In the genomic region with DNA sequence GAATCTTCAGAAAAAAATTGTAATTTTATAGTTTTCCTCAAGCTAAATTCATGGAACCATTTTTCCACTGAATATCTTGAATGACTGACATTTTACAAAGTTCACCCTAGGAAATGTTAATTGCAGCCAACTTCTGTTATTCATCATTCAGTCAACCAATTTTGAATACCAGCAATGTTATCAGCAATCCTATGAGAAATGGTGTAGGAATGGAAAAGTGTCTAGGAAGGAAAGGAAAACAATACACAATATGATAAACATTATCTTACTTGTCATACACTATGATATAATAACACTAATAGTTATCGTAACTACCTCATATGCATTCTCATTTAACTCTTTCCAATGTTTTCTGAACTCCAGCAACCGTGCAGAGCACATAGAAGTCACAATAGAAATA, we compare ENCODE assay signal across 26 cellular contexts.
"Had no signal": no experiment of that assay in that cellular context is flagged by ENCODE, and none has a peak within 500 bp of the region (broad histone marks: within the 10 kb centered on the region; RNA-seq: fewer than 3 reads in every experiment).

No MANE protein-coding gene starts in this region.

- H3K36me3 Mint-ChIP-seq: activated naive CD4-positive, alpha-beta T cell treated with anti-CD3 and anti-CD28 coated beads, Interleukin-2, amount 50 U/mL, for 72 hours had no signal

- H3K9me3 Mint-ChIP-seq: activated CD4-positive, alpha-beta T cell treated with anti-CD3 and anti-CD28 coated beads, Interleukin-2, amount 10 ng/mL, durations not matched to agents 7 days and 5 days had no signal

- DNase-seq: activated CD4-positive, alpha-beta T cell treated with anti-CD3 and anti-CD28 coated beads, Interleukin-2, amount 10 ng/mL, durations not matched to agents 7 days and 5 days; activated CD4-positive, alpha-beta T cell treated with anti-CD3 and anti-CD28 coated beads, Interleukin-2, amount 50 U/mL, for 48 hours; activated CD8-positive, alpha-beta T cell treated with anti-CD3 and anti-CD28 coated beads, Interleukin-2, amount 10 ng/mL, durations not matched to agents 7 days and 5 days; activated gamma-delta T cell treated with Interleukin-2 at 50 U/mL for 16 hours; activated naive CD4-positive, alpha-beta T cell treated with anti-CD3 and anti-CD28 coated beads for 36 hours; activated T-cell treated with anti-CD3 and anti-CD28 coated beads, Interleukin-2, amount 50 U/mL, for 24 hours; adrenal gland; caudate nucleus; cerebellar nuclear complex; Karpas-422; KBM-7; NCI-H1048; NCI-H1105 treated with DMSO at 0.1 percent for 48 hours; NCI-H1436; NCI-H1694; NCI-H2029; NCI-H345; NCI-H524 treated with DMSO at 0.1 percent for 48 hours; NK-92 treated with Interleukin-12 subunit alpha and Interleukin-12 subunit beta, amount 100 ng/mL, for 24 hours; Right ventricle myocardium superior; SJCRH30 had no signal

- FAIRE-seq: TTC549 had no signal

- H3K4me3 Mint-ChIP-seq: activated CD4-positive, alpha-beta T cell treated with anti-CD3 and anti-CD28 coated beads, Interleukin-2, amount 10 ng/mL, durations not matched to agents 7 days and 5 days; activated CD8-positive, alpha-beta T cell treated with anti-CD3 and anti-CD28 coated beads, Interleukin-2, amount 10 ng/mL, durations not matched to agents 7 days and 5 days; activated naive CD4-positive, alpha-beta T cell treated with anti-CD3 and anti-CD28 coated beads for 36 hours; activated T-cell treated with anti-CD3 and anti-CD28 coated beads, Interleukin-2, amount 50 U/mL, for 24 hours; T-helper 1 cell treated with Interleukin-12 subunit alpha and Interleukin-12 subunit beta and Interleukin-4 antibody, amounts not matched to agents 30 μg/mL and 1 μg/mL, for 36 hours; T-helper 2 cell treated with Interferon-gamma antibody and Interleukin-4, amounts not matched to agents 5 μg/mL and 100 μg/mL, for 36 hours had no signal

- H3K4me3 ChIP-seq: adrenal gland, SJCRH30, SK-N-MC had no signal

- H3K9me3 ChIP-seq: adrenal gland, SJCRH30 had no signal

- H3K27ac Mint-ChIP-seq: activated CD4-positive, alpha-beta T cell treated with anti-CD3 and anti-CD28 coated beads, Interleukin-2, amount 10 ng/mL, durations not matched to agents 7 days and 5 days; activated CD8-positive, alpha-beta T cell treated with anti-CD3 and anti-CD28 coated beads, Interleukin-2, amount 10 ng/mL, durations not matched to agents 7 days and 5 days; activated naive CD4-positive, alpha-beta T cell treated with anti-CD3 and anti-CD28 coated beads for 36 hours; activated naive CD4-positive, alpha-beta T cell treated with anti-CD3 and anti-CD28 coated beads, Interleukin-2, amount 50 U/mL, for 72 hours; activated T-cell treated with anti-CD3 and anti-CD28 coated beads, Interleukin-2, amount 50 U/mL, for 24 hours; T-helper 1 cell treated with Interleukin-12 subunit alpha and Interleukin-12 subunit beta and Interleukin-4 antibody, amounts not matched to agents 30 μg/mL and 1 μg/mL, for 36 hours; T-helper 2 cell treated with Interferon-gamma antibody and Interleukin-4, amounts not matched to agents 5 μg/mL and 100 μg/mL, for 36 hours had no signal

- H3K27me3 ChIP-seq: adrenal gland had no signal

- H3K4me1 ChIP-seq: adrenal gland, SJCRH30 had no signal

- H3K4me1 Mint-ChIP-seq: activated CD4-positive, alpha-beta T cell treated with anti-CD3 and anti-CD28 coated beads, Interleukin-2, amount 10 ng/mL, durations not matched to agents 7 days and 5 days had no signal

- H3K27ac ChIP-seq: adrenal gland, SJCRH30, SK-N-MC had no signal

- H3K27me3 Mint-ChIP-seq: activated CD4-positive, alpha-beta T cell treated with anti-CD3 and anti-CD28 coated beads, Interleukin-2, amount 10 ng/mL, durations not matched to agents 7 days and 5 days; activated T-cell treated with anti-CD3 and anti-CD28 coated beads, Interleukin-2, amount 50 U/mL, for 24 hours had no signal

- H3K36me3 ChIP-seq: adrenal gland, SJCRH30 had no signal
